18 cellular contexts compared by ENCODE assay signal in genomic region chr7:48839108-48839507, GRCh38.
DNase-seq lines count a peak whose midpoint lies in the region; ATAC-seq and TF ChIP-seq lines count a peak whose summit lies in the region.
"Had no signal": no experiment of that assay in that cellular context is flagged by ENCODE, and none has a peak within 500 bp of the region (broad histone marks: within the 10 kb centered on the region; RNA-seq: fewer than 3 reads in every experiment).

No MANE protein-coding gene starts in this region.

- ATAC-seq in RWPE2 (ENCODE audit: low read depth): peak; percentile 67
- ATAC-seq in foreskin keratinocyte: no peak
- ATAC-seq in sciatic nerve: no peak

- DNase-seq in HT1080 (ENCODE audit: low read depth) (peak; percentile 32), NOMO-1 (lab: John Stamatoyannopoulos, UW; ENCODE audit: unreplicated experiment in 2 of 2) (peak; percentile 42 to 75), RWPE2 (ENCODE audit: low spot score) (no peak), foreskin keratinocyte (peak; percentile 25 to 46), HCEC 1CT (no peak), OCI-M1 (lab: John Stamatoyannopoulos, UW) (no peak), sciatic nerve (ENCODE audit: low spot score) (no peak)
- DNase-seq in activated naive CD4-positive, alpha-beta T cell treated with Interleukin-2 at 50 U/mL for 16 hours: no peak
- DNase-seq: ACHN; C1 segment of cervical spinal cord; CD8-positive, alpha-beta memory T cell; DND-41; H9; NCI-H1417 treated with DMSO at 0.1 percent for 48 hours; NCI-H187 treated with DMSO at 0.1 percent for 48 hours; NCI-H2227 treated with DMSO at 0.1 percent for 48 hours; NCI-H510A treated with DMSO at 0.1 percent for 48 hours; NCI-H82 had no signal

- H3K9me3 ChIP-seq in RWPE2 (ENCODE audit: severe bottlenecking): no peaks in the 10 kb centered on the region

- no peak for TF ChIP-seq CTCF in RWPE2 (IDR thresholded peaks at IDR 0.05; ENCODE audit: poor library complexity, severe bottlenecking)
- no peak for TF ChIP-seq CTCF in foreskin keratinocyte (conservative IDR thresholded peaks at IDR 0.05)

- H3K36me3 ChIP-seq in RWPE2 (ENCODE audit: low read depth): no peaks in the 10 kb centered on the region

- H3K27me3 ChIP-seq in RWPE2 (ENCODE audit: insufficient read depth, poor library complexity, severe bottlenecking): no peaks in the 10 kb centered on the region
- H3K27me3 ChIP-seq in foreskin keratinocyte: no peaks in the 10 kb centered on the region

- no peak overlapping the region for H3K27ac ChIP-seq in RWPE2 (ENCODE audit: poor library complexity, severe bottlenecking)
- H3K27ac ChIP-seq in foreskin keratinocyte: no peak overlapping the region

- no peak overlapping the region for H3K4me3 ChIP-seq in RWPE2 (ENCODE audit: severe bottlenecking)

- no peaks in the 10 kb centered on the region for H3K4me1 ChIP-seq in RWPE2 (ENCODE audit: insufficient read depth, poor library complexity, severe bottlenecking)
- H3K4me1 ChIP-seq in foreskin keratinocyte: no peaks in the 10 kb centered on the region

- intact Hi-C loops in sciatic nerve (cut with DNase I): no loop called here

Comparison
In these comparisons a context has a peak if more than half of its experiments do, and no peak if none do; other contexts are left out.
1. DNase-seq: peak in HT1080 (single experiment), NOMO-1 (2 of 2) and foreskin keratinocyte (2 of 2); none in RWPE2 (single experiment), activated naive CD4-positive, alpha-beta T cell treated with Interleukin-2 at 50 U/mL for 16 hours (single experiment), HCEC 1CT (single experiment), OCI-M1 (single experiment) and sciatic nerve (single experiment).